ENCODE assay signal across 20 cellular contexts in genomic region chr21:45845790-45846130, GRCh38.
A peak's percentile ranks its signal among the peaks of the same experiment; 100 is the strongest.
DNase-seq lines count a peak whose midpoint lies in the region; ATAC-seq and TF ChIP-seq lines count a peak whose summit lies in the region.
"Had no signal": no experiment of that assay in that cellular context is flagged by ENCODE, and none has a peak within 500 bp of the region (broad histone marks: within the 10 kb centered on the region; RNA-seq: fewer than 3 reads in every experiment).

No MANE protein-coding gene starts in this region.

- H3K4me1 Mint-ChIP-seq in type B pancreatic cell (ENCODE audit: unreplicated experiment): peaks cover 19% of the 10 kb centered on the region
- H3K4me1 Mint-ChIP-seq: B cell had no signal

- TF ChIP-seq RAD21 in neural cell (conservative IDR thresholded peaks at IDR 0.05): no peak

- H3K27ac ChIP-seq in right cardiac atrium (ENCODE audit: low read length) (no peak overlapping the region), coronary artery (no peak overlapping the region), neural cell (ENCODE audit: low read length) (no peak overlapping the region), GM23248 (no peak overlapping the region)

- no peaks in the 10 kb centered on the region for H4K20me1 ChIP-seq in neural cell (ENCODE audit: insufficient read depth)
- no peaks in the 10 kb centered on the region for H4K20me1 ChIP-seq in GM23248 (ENCODE audit: insufficient read depth)

- H3K9ac ChIP-seq in neural cell (ENCODE audit: low read length) (no peak overlapping the region), GM23248 (no peak overlapping the region)

- DNase-seq in Right ventricle myocardium inferior (ENCODE audit: missing footprints): peak; percentile 0
- DNase-seq in right cardiac atrium: no peak
- peak; percentile 49 for DNase-seq in coronary artery (ENCODE audit: low spot score)
- peak; percentile 34 for DNase-seq in type B pancreatic cell (ENCODE audit: extremely low spot score, unreplicated experiment)
- no peak for DNase-seq in NCI-H82 (lab: John Stamatoyannopoulos, UW)
- no peak for DNase-seq in GM23248
- DNase-seq: Caco-2, GDM1, KG1, NCI-H1417, NCI-H187, NCI-H2107, NCI-H510A, PC-3 had no signal

- peaks cover 14% of the 10 kb centered on the region for H3K9me3 Mint-ChIP-seq in type B pancreatic cell
- H3K9me3 Mint-ChIP-seq: CD4-positive, alpha-beta T cell had no signal

- intact Hi-C loops in Right ventricle myocardium inferior (cut with DNase I): no loop called here
- intact Hi-C loops in right cardiac atrium (cut with DNase I): no loop called here

- 66% methylated on average over 6 of the region's 6 CpGs for WGBS in right cardiac atrium
- WGBS in GM23248 (ENCODE audit: low coverage in 1 of 2, low lambda C conversion rate in 2 of 2, missing lambda C conversion rate in 2 of 2), 2 experiments: 65 to 72% methylated on average over 6 of the region's 6 CpGs

- H3K27me3 Mint-ChIP-seq in type B pancreatic cell: peaks cover 2% of the 10 kb centered on the region
- H3K27me3 Mint-ChIP-seq: CD4-positive, alpha-beta T cell had no signal

- no peak for TF ChIP-seq CTCF in coronary artery (IDR thresholded peaks at IDR 0.05)
- no peak for TF ChIP-seq CTCF in neural cell (IDR thresholded peaks at IDR 0.05; ENCODE audit: poor library complexity, severe bottlenecking)
- TF ChIP-seq CTCF in type B pancreatic cell (conservative IDR thresholded peaks at IDR 0.05): no peak

- H3K4me2 ChIP-seq in neural cell (ENCODE audit: low read length) (no peak overlapping the region), GM23248 (ENCODE audit: unreplicated experiment) (no peak overlapping the region)
- H3K4me2 ChIP-seq: GM23338 had no signal

- H3K36me3 ChIP-seq in neural cell (ENCODE audit: insufficient read depth, low read length) (no peaks in the 10 kb centered on the region), GM23248 (ENCODE audit: low read depth) (no peaks in the 10 kb centered on the region)

- no peaks in the 10 kb centered on the region for H3K9me2 ChIP-seq in neural cell (ENCODE audit: insufficient read depth, low read length)
- no peaks in the 10 kb centered on the region for H3K9me2 ChIP-seq in GM23248 (ENCODE audit: insufficient read depth)

- H3K4me3 ChIP-seq in right cardiac atrium (ENCODE audit: low read length) (no peak overlapping the region), coronary artery (no peak overlapping the region), neural cell (ENCODE audit: low read length) (no peak overlapping the region), GM23248 (no peak overlapping the region)
- H3K4me3 ChIP-seq: GM23338 had no signal

- H3K79me2 ChIP-seq in neural cell (replicated peaks; ENCODE audit: insufficient read depth, low read length) (no peaks in the 10 kb centered on the region), GM23248 (ENCODE audit: insufficient read depth) (no peaks in the 10 kb centered on the region)

- H3F3A ChIP-seq in neural cell (ENCODE audit: insufficient read depth, low read length, poor library complexity, severe bottlenecking): no peaks in the 10 kb centered on the region
- H3F3A ChIP-seq in GM23248 (ENCODE audit: insufficient read depth): no peaks in the 10 kb centered on the region

- H3K9me3 ChIP-seq in right cardiac atrium (ENCODE audit: control insufficient read depth, low read length) (peaks cover 2% of the 10 kb centered on the region), neural cell (ENCODE audit: low read length) (no peaks in the 10 kb centered on the region), GM23248 (ENCODE audit: low read depth) (no peaks in the 10 kb centered on the region)

- no peak for TF ChIP-seq EP300 in neural cell (conservative IDR thresholded peaks at IDR 0.05; ENCODE audit: poor library complexity, severe bottlenecking)

- no peak overlapping the region for H3K4me3 Mint-ChIP-seq in type B pancreatic cell
- H3K4me3 Mint-ChIP-seq: B cell; CD4-positive, alpha-beta T cell; GM23338 had no signal

- H2AFZ ChIP-seq in neural cell (ENCODE audit: low read depth, low read length) (peak overlapping the region; percentile 34), GM23248 (no peak overlapping the region)
- H2AFZ ChIP-seq: GM23338 had no signal

- peak overlapping the region; percentile 61 for H3K27ac Mint-ChIP-seq in type B pancreatic cell
- H3K27ac Mint-ChIP-seq: B cell; CD4-positive, alpha-beta T cell; GM23338 had no signal

- H3K27me3 ChIP-seq in right cardiac atrium (ENCODE audit: control insufficient read depth, insufficient read depth): no peaks in the 10 kb centered on the region
- H3K27me3 ChIP-seq in neural cell (ENCODE audit: insufficient read depth, low read depth, low read length): no peaks in the 10 kb centered on the region
- no peaks in the 10 kb centered on the region for H3K27me3 ChIP-seq in GM23248 (replicated peaks; ENCODE audit: insufficient read depth)

- ATAC-seq in Right ventricle myocardium inferior (no peak), right cardiac atrium (no peak), HG03342 (IDR thresholded peaks at IDR 0.05; ENCODE audit: unreplicated experiment) (no peak)
- ATAC-seq: GM23338, HepG2, PC-3 had no signal

- H3K36me3 Mint-ChIP-seq in type B pancreatic cell: no peaks in the 10 kb centered on the region

- no peaks in the 10 kb centered on the region for H3K4me1 ChIP-seq in right cardiac atrium (ENCODE audit: control insufficient read depth, insufficient read depth, low read length)
- H3K4me1 ChIP-seq in GM23248 (ENCODE audit: insufficient read depth): 0 out of 2 replicates have a peak, but pooled peaks cover 2% of the 10 kb centered on the region

- in situ Hi-C loops in GM23248 (cut with MboI): loop anchor here (25.0 kb wide), 1 partner anchor 558 kb away; the partner anchor contains the start of gene POFUT2

TF ChIP-seq in neural cell, 6 proteins besides CTCF, POLR2A, EP300 and RAD21:
- no peak for TF ChIP-seq SMC3 (conservative IDR thresholded peaks at IDR 0.05; ENCODE audit: poor library complexity)
- TF ChIP-seq MXI1 (conservative IDR thresholded peaks at IDR 0.05; ENCODE audit: poor library complexity, severe bottlenecking): no peak
- no peak for TF ChIP-seq POLR2AphosphoS5 (IDR thresholded peaks at IDR 0.05)
- TF ChIP-seq EZH2 (IDR thresholded peaks at IDR 0.05; ENCODE audit: borderline replicate concordance, insufficient read depth, low read length, poor library complexity, severe bottlenecking): no peak
- no peak for TF ChIP-seq TAF1 (IDR thresholded peaks at IDR 0.05; ENCODE audit: low read depth)
- TF ChIP-seq REST (IDR thresholded peaks at IDR 0.05; ENCODE audit: borderline replicate concordance): no peak

Comparison
In these comparisons a context has a peak if more than half of its experiments do, and no peak if none do; other contexts are left out.
1. DNase-seq: peak in Right ventricle myocardium inferior (single experiment), coronary artery (single experiment) and type B pancreatic cell (single experiment); none in right cardiac atrium (0 of 3), NCI-H82 (single experiment) and GM23248 (single experiment).